ENCODE assay signal across 27 cellular contexts in genomic region chr2:225434014-225434413, GRCh38. TPM values are rescaled to one million over a fixed set of nuclear protein-coding genes. Genes with fewer than 3 reads are reported as not detected.
DNase-seq lines count a peak whose midpoint lies in the region; ATAC-seq, FAIRE-seq and TF ChIP-seq lines count a peak whose summit lies in the region.
"Had no signal": no experiment of that assay in that cellular context is flagged by ENCODE, and none has a peak within 500 bp of the region (broad histone marks: within the 10 kb centered on the region; RNA-seq: fewer than 3 reads in every experiment).

No MANE protein-coding gene starts in this region.

- no peaks in the 10 kb centered on the region for H3K9me3 ChIP-seq in HCT116 (ENCODE audit: control insufficient read depth in 1 of 2, insufficient read depth in 1 of 2, low read depth in 1 of 2, low read length in 2 of 2)
- no peaks in the 10 kb centered on the region for H3K9me3 ChIP-seq in esophagus muscularis mucosa
- no peaks in the 10 kb centered on the region for H3K9me3 ChIP-seq in left lung

- H3K79me2 ChIP-seq in HCT116 (ENCODE audit: insufficient read depth, low read length) = no peaks in the 10 kb centered on the region

- no peak for TF ChIP-seq POLR2A in HCT116 (IDR thresholded peaks at IDR 0.05; ENCODE audit: borderline replicate concordance, extremely low read depth, insufficient read depth, insufficient read length)
- TF ChIP-seq POLR2A in esophagus muscularis mucosa (IDR thresholded peaks at IDR 0.05; ENCODE audit: low read depth) = no peak

- RAD21 ChIA-PET in HCT116 (lab: Charles Lee; ENCODE audit: low non-redundant PET in 1 of 2, low total read pairs in 2 of 2, uncharacterized antibody in 2 of 2, unreplicated experiment in 2 of 2) = no interaction called here

- ATAC-seq in HCT116 (no peak), left lung (no peak)

- POLR2A ChIA-PET in HCT116 (lab: Charles Lee) = no interaction called here

- CTCF ChIA-PET in HCT116 (lab: Charles Lee) = no interaction called here

- no peak for TF ChIP-seq CTCF in HCT116 (IDR thresholded peaks at IDR 0.05 in 2 of 3, conservative IDR thresholded peaks at IDR 0.05 in 1 of 3; ENCODE audit: borderline replicate concordance in 1 of 3, insufficient read depth in 1 of 3, low read depth in 2 of 3, low read length in 2 of 3)
- no peak for TF ChIP-seq CTCF in esophagus muscularis mucosa (IDR thresholded peaks at IDR 0.05)
- TF ChIP-seq CTCF in left lung (IDR thresholded peaks at IDR 0.05) = no peak
- no peak for TF ChIP-seq CTCF in brain microvascular endothelial cell (IDR thresholded peaks at IDR 0.05; ENCODE audit: low read depth, low read length, missing control alignments)

- H3K9ac ChIP-seq in HCT116 (ENCODE audit: low read length) = no peak overlapping the region
- H3K9ac ChIP-seq: KMS-11 had no signal

- H3K27ac ChIP-seq in HCT116 (ENCODE audit: low read depth, low read length) (no peak overlapping the region), esophagus muscularis mucosa (replicated peaks in 1 of 4) (no peak overlapping the region), left lung (no peak overlapping the region), brain microvascular endothelial cell (no peak overlapping the region)
- H3K27ac ChIP-seq: HL-60, KMS-11 had no signal

- intact Hi-C loops in HCT116 (cut with micrococcal nuclease) = no loop called here
- intact Hi-C loops in esophagus muscularis mucosa (cut with DNase I) = no loop called here
- intact Hi-C loops in left lung (cut with DNase I) = no loop called here

- no peaks in the 10 kb centered on the region for H4K20me1 ChIP-seq in HCT116 (ENCODE audit: insufficient read depth)

- no peak overlapping the region for H3K4me3 ChIP-seq in HCT116 (replicated peaks in 1 of 2; ENCODE audit: low read depth in 1 of 2, low read length in 2 of 2)
- no peak overlapping the region for H3K4me3 ChIP-seq in esophagus muscularis mucosa
- no peak overlapping the region for H3K4me3 ChIP-seq in left lung
- H3K4me3 ChIP-seq in brain microvascular endothelial cell (ENCODE audit: low read depth, low read length) = no peak overlapping the region

- H3K27me3 ChIP-seq in HCT116 (ENCODE audit: insufficient read depth, low read length) (no peaks in the 10 kb centered on the region), esophagus muscularis mucosa (no peaks in the 10 kb centered on the region), left lung (no peaks in the 10 kb centered on the region), brain microvascular endothelial cell (replicated peaks) (no peaks in the 10 kb centered on the region)

- no peak for TF ChIP-seq EP300 in esophagus muscularis mucosa (IDR thresholded peaks at IDR 0.05)

- no peak for FAIRE-seq in urothelium cell line (lab: Jason Lieb, UNC)
- FAIRE-seq: GM12892, GM19239, H54 had no signal

- 24% methylated on average over 4 of the region's 4 CpGs for WGBS in esophagus muscularis mucosa

- DNase-seq in HCT116 (ENCODE audit: low read depth, low spot score) (no peak), iPS-NIHi7 (ENCODE audit: extremely low spot score) (peak; percentile 42), urothelium cell line (ENCODE audit: low spot score) (peak; percentile 3), esophagus muscularis mucosa (ENCODE audit: extremely low spot score) (no peak), left lung (no peak), brain microvascular endothelial cell (no peak)
- DNase-seq: CD4-positive, CD25-positive, alpha-beta regulatory T cell; DMS 273 treated with DMSO at 0.1 percent for 48 hours; DND-41; NCI-H1092 treated with DMSO at 0.1 percent for 48 hours; NCI-H146; NCI-H2029 treated with DMSO at 0.1 percent for 48 hours; NCI-H2171; NCI-H446; NCI-H526; SHP77; T-helper 2 cell had no signal

- no peaks in the 10 kb centered on the region for H3K4me1 ChIP-seq in HCT116 (ENCODE audit: control insufficient read depth in 1 of 2, insufficient read depth in 2 of 2, low read length in 2 of 2)
- no peaks in the 10 kb centered on the region for H3K4me1 ChIP-seq in esophagus muscularis mucosa
- no peaks in the 10 kb centered on the region for H3K4me1 ChIP-seq in left lung

- H3K36me3 ChIP-seq in HCT116 (ENCODE audit: control insufficient read depth in 1 of 2, insufficient read depth in 2 of 2, low read length in 2 of 2) = no peaks in the 10 kb centered on the region
- no peaks in the 10 kb centered on the region for H3K36me3 ChIP-seq in esophagus muscularis mucosa
- no peaks in the 10 kb centered on the region for H3K36me3 ChIP-seq in left lung
- no peaks in the 10 kb centered on the region for H3K36me3 ChIP-seq in brain microvascular endothelial cell (replicated peaks)

- no TSS peak for BruUV-seq in HCT116 (replicated peaks; lab: Mats Ljungman, UMichigan)

- H3K9me2 ChIP-seq in HCT116 (ENCODE audit: insufficient read depth) = no peaks in the 10 kb centered on the region

- TF ChIP-seq RAD21 in HCT116 (IDR thresholded peaks at IDR 0.05; ENCODE audit: low read depth) = no peak

- H3K4me2 ChIP-seq in HCT116 (ENCODE audit: low read length) = no peak overlapping the region
- H3K4me2 ChIP-seq: KMS-11 had no signal

- in situ Hi-C loops in brain microvascular endothelial cell (cut with HindIII; ENCODE audit: low pct_ligation_motif_present, low sequenced_read_pairs) = no loop called here

- no peak overlapping the region for H2AFZ ChIP-seq in HCT116 (ENCODE audit: low read depth, low read length, poor library complexity, severe bottlenecking)

TF ChIP-seq in HCT116, 20 proteins besides CTCF, POLR2A, EP300 and RAD21:
- no peak for TF ChIP-seq SRF (IDR thresholded peaks at IDR 0.05; ENCODE audit: low read depth)
- TF ChIP-seq CBX3 (IDR thresholded peaks at IDR 0.05; ENCODE audit: low read depth) = no peak
- no peak for TF ChIP-seq POLR2AphosphoS5 (IDR thresholded peaks at IDR 0.05; ENCODE audit: low read depth, low read length)
- peak; percentile 54 for TF ChIP-seq REST (IDR thresholded peaks at IDR 0.05; ENCODE audit: low read depth)

TF ChIP-seq in PFSK-1, 5 proteins besides CTCF, POLR2A, EP300 and RAD21:
- TF ChIP-seq FOXP2 (optimal IDR thresholded peaks at IDR 0.05; ENCODE audit: borderline replicate concordance, extremely low read depth, extremely low read length, insufficient read depth) (no peak), TAF1 (IDR thresholded peaks at IDR 0.05; ENCODE audit: borderline replicate concordance, insufficient read depth, low read length) (no peak), REST (IDR thresholded peaks at IDR 0.05; ENCODE audit: insufficient read depth in 1 of 2, low read depth in 2 of 2, low read length in 2 of 2) (peak; percentile 64 to 88), SIN3A (IDR thresholded peaks at IDR 0.05; ENCODE audit: borderline replicate concordance, insufficient read depth, low read length) (no peak)
TF ChIP-seq in PFSK-1: peak in this region for 1.

RNA-seq across cellular contexts. Expression of gene NYAP2, which starts 34.5 kb away (rescaled TPM):
- total RNA-seq in HCT116 (2021; ENCODE audit: unreplicated experiment) = not detected
- not detected in 2 replicates for polyA plus RNA-seq in HCT116 (2012)
- not detected for polyA plus RNA-seq in PFSK-1 (2012; ENCODE audit: insufficient read length, low read depth)
- total RNA-seq in esophagus muscularis mucosa = under 1 TPM in 3 of 4 donors, not detected in 1; under 0.01 to 0.26 (median 0.17) TPM
- 1 to 10 TPM in 1 of 2 donors, under 1 TPM in 1; 0.55 to 1.0 TPM for total RNA-seq in left lung
- total RNA-seq: A673, G401, RPMI7951 had no signal
- polyA plus RNA-seq: BJ; CD4-positive, CD25-positive, alpha-beta regulatory T cell had no signal

Comparison
In these comparisons a context has a peak if more than half of its experiments do, and no peak if none do; other contexts are left out.
1. DNase-seq: peak in iPS-NIHi7 (single experiment) and urothelium cell line (single experiment); none in HCT116 (single experiment), esophagus muscularis mucosa (single experiment), left lung (0 of 2) and brain microvascular endothelial cell (single experiment).